Comparison of ENCODE assay signal across 28 cellular contexts in the genomic region with DNA sequence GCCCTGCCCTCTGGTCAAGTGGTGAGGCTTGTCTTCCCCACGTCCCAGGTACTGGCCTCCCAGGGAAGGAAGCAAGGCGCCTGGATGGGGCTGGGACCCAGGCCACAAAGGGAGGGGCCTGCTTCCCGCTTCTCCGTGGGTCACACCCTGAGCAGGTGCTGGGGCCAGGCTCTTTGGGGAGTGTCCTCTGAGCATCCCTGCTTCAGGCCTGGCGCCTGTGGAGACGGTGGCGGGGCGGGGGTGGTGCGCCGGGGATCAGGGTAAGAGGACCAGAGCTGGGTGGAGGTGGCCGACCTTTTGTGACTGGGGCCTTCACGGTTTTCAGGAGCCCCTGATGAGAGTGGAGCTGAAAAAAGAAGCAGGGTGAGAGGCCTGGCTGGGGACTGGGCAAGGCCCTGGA.
"Had no signal": no experiment of that assay in that cellular context is flagged by ENCODE, and none has a peak within 500 bp of the region (broad histone marks: within the 10 kb centered on the region; RNA-seq: fewer than 3 reads in every experiment).

No MANE protein-coding gene starts in this region.

- H3K4me3 ChIP-seq: gastroesophageal sphincter, ovary, psoas muscle, right atrium auricular region, spleen, testis, uterus had no signal

- H3K9me3 Mint-ChIP-seq: activated naive CD8-positive, alpha-beta T cell treated with anti-CD3 and anti-CD28 coated beads for 36 hours; effector memory CD8-positive, alpha-beta T cell; mesothelial cell of epicardium; natural killer cell had no signal

- H3K36me3 ChIP-seq: ovary, uterus had no signal

- H3K4me1 ChIP-seq: gastroesophageal sphincter, right atrium auricular region, spleen, testis, uterus had no signal

- H3K27me3 Mint-ChIP-seq: activated naive CD8-positive, alpha-beta T cell treated with anti-CD3 and anti-CD28 coated beads for 36 hours; effector memory CD8-positive, alpha-beta T cell had no signal

- H3K27me3 ChIP-seq: gastroesophageal sphincter, neutrophil, ovary, right atrium auricular region, spleen, testis, uterus had no signal

- H3K4me1 Mint-ChIP-seq: activated naive CD8-positive, alpha-beta T cell treated with anti-CD3 and anti-CD28 coated beads for 36 hours had no signal

- H3K36me3 Mint-ChIP-seq: activated naive CD8-positive, alpha-beta T cell treated with anti-CD3 and anti-CD28 coated beads for 36 hours; natural killer cell had no signal

- H3K27ac ChIP-seq: gastroesophageal sphincter, neutrophil, ovary, psoas muscle, right atrium auricular region, spleen, testis, uterus, VCaP had no signal

- DNase-seq: activated CD4-positive, alpha-beta T cell treated with anti-CD3 and anti-CD28 coated beads for 1 hour; activated CD4-positive, alpha-beta T cell treated with anti-CD3 and anti-CD28 coated beads, Interleukin-2, amount 50 U/mL, for 1 hour; activated CD8-positive, alpha-beta memory T cell treated with anti-CD3 and anti-CD28 coated beads, Interleukin-2, amount 50 U/mL, for 4 hours; activated CD8-positive, alpha-beta T cell treated with anti-CD3 and anti-CD28 coated beads, Interleukin-2, amount 10 ng/mL, durations not matched to agents 7 days and 5 days; activated naive CD4-positive, alpha-beta T cell treated with Interleukin-2 at 50 U/mL for 16 hours; activated naive CD8-positive, alpha-beta T cell treated with anti-CD3 and anti-CD28 coated beads for 36 hours; activated T-cell treated with anti-CD3 and anti-CD28 coated beads, Interleukin-2, amount 50 U/mL, for 48 hours; central memory CD4-positive, alpha-beta T cell; effector memory CD8-positive, alpha-beta T cell; head of caudate nucleus; hypothalamus; left ventricle myocardium superior; mammary epithelial cell; natural killer cell; ovary; psoas muscle; spleen; stimulated activated CD4-positive, alpha-beta T cell treated with anti-CD3 and anti-CD28 coated beads, Interleukin-4, amount 100 ng/mL, for 1 hour; stimulated activated naive CD4-positive, alpha-beta T cell; testis; trophoblast cell; uterus had no signal

- H3K4me3 Mint-ChIP-seq: activated CD8-positive, alpha-beta T cell treated with anti-CD3 and anti-CD28 coated beads, Interleukin-2, amount 10 ng/mL, durations not matched to agents 7 days and 5 days; activated naive CD8-positive, alpha-beta T cell treated with anti-CD3 and anti-CD28 coated beads for 36 hours; effector memory CD8-positive, alpha-beta T cell; mesothelial cell of epicardium; natural killer cell had no signal

- FAIRE-seq: astrocyte had no signal

- H3K27ac Mint-ChIP-seq: activated CD8-positive, alpha-beta T cell treated with anti-CD3 and anti-CD28 coated beads, Interleukin-2, amount 10 ng/mL, durations not matched to agents 7 days and 5 days; activated naive CD8-positive, alpha-beta T cell treated with anti-CD3 and anti-CD28 coated beads for 36 hours; mesothelial cell of epicardium; natural killer cell had no signal

- ATAC-seq: activated CD8-positive, alpha-beta T cell treated with anti-CD3 and anti-CD28 coated beads, Interleukin-2, amount 10 ng/mL, durations not matched to agents 7 days and 5 days; effector memory CD8-positive, alpha-beta T cell; gastroesophageal sphincter; natural killer cell; psoas muscle had no signal

- H3K9me3 ChIP-seq: gastroesophageal sphincter, neutrophil, ovary, psoas muscle, right atrium auricular region, spleen, testis, uterus had no signal
